9 cellular contexts compared by ENCODE assay signal in the genomic region with DNA sequence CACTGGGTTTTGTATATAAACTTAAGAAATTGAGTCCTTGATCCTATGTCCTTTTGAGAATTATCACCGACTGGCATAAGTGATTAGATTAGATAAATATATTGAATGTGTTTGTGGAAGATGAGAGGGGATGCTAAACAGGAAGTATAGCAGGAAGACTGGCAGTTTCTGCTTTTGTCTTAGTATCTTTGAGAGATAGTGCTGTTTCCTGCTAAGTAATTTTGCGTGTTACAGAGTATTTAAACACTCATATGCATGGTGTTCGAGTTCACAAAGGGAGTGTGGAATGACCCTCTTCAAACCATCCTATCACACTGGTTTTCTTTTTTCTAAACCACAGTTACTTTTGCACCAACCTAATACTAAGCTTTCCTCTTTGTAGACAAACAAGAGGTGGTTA.
DNase-seq lines count a peak whose midpoint lies in the region; ATAC-seq and TF ChIP-seq lines count a peak whose summit lies in the region.
"Had no signal": no experiment of that assay in that cellular context is flagged by ENCODE, and none has a peak within 500 bp of the region (broad histone marks: within the 10 kb centered on the region; RNA-seq: fewer than 3 reads in every experiment).

No MANE protein-coding gene starts in this region.

- no peak overlapping the region for H3K4me3 ChIP-seq in OCI-LY3 (ENCODE audit: low read length)
- peak overlapping the region; percentile 59 for H3K4me3 ChIP-seq in effector memory CD4-positive, alpha-beta T cell (ENCODE audit: insufficient read depth, low read depth, low read length, poor library complexity, severe bottlenecking)

- peak overlapping the region; percentile 82 for H3K4me3 Mint-ChIP-seq in activated T-cell treated with anti-CD3 and anti-CD28 coated beads, Interleukin-2, amount 50 U/mL, for 24 hours
- H3K4me3 Mint-ChIP-seq in stimulated activated naive B cell treated with anti-CD40 and anti-IgM and Interleukin-4, amounts not matched to agents 10 μg/mL and 1 μg/mL and 100 μg/mL, for 72 hours: peak overlapping the region; percentile 30 to 36

- no peaks in the 10 kb centered on the region for H3K27me3 ChIP-seq in OCI-LY3 (ENCODE audit: low read depth, low read length)
- no peaks in the 10 kb centered on the region for H3K27me3 ChIP-seq in effector memory CD4-positive, alpha-beta T cell (replicated peaks; ENCODE audit: control insufficient read depth, insufficient read depth, low read length, poor library complexity, severe bottlenecking)

- peak overlapping the region; percentile 91 for H3K9ac ChIP-seq in OCI-LY3 (ENCODE audit: low read length)

- no peaks in the 10 kb centered on the region for H4K20me1 ChIP-seq in OCI-LY3 (ENCODE audit: insufficient read depth, low read length)

- peaks cover 73% of the 10 kb centered on the region for H3K36me3 Mint-ChIP-seq in activated T-cell treated with anti-CD3 and anti-CD28 coated beads, Interleukin-2, amount 50 U/mL, for 24 hours (ENCODE audit: low read depth)
- H3K36me3 Mint-ChIP-seq in stimulated activated naive B cell treated with anti-CD40 and anti-IgM and Interleukin-4, amounts not matched to agents 10 μg/mL and 1 μg/mL and 100 μg/mL, for 72 hours: peaks cover 26 to 56% of the 10 kb centered on the region in 2 donors

- ATAC-seq in stimulated activated naive B cell treated with anti-CD40 and anti-IgM and Interleukin-4, amounts not matched to agents 10 μg/mL and 1 μg/mL and 100 μg/mL, for 72 hours (replicated peaks): no peak

- H3K27me3 Mint-ChIP-seq in activated T-cell treated with anti-CD3 and anti-CD28 coated beads, Interleukin-2, amount 50 U/mL, for 24 hours: no peaks in the 10 kb centered on the region
- no peaks in the 10 kb centered on the region for H3K27me3 Mint-ChIP-seq in stimulated activated naive B cell treated with anti-CD40 and anti-IgM and Interleukin-4, amounts not matched to agents 10 μg/mL and 1 μg/mL and 100 μg/mL, for 72 hours

- H3K9me3 ChIP-seq in OCI-LY3 (ENCODE audit: insufficient read depth, low read length): no peaks in the 10 kb centered on the region
- no peaks in the 10 kb centered on the region for H3K9me3 ChIP-seq in effector memory CD4-positive, alpha-beta T cell (ENCODE audit: control insufficient read depth, low read length)

- H3K4me1 Mint-ChIP-seq in activated T-cell treated with anti-CD3 and anti-CD28 coated beads, Interleukin-2, amount 50 U/mL, for 24 hours (ENCODE audit: low read depth): peaks cover 73% of the 10 kb centered on the region
- H3K4me1 Mint-ChIP-seq in stimulated activated naive B cell treated with anti-CD40 and anti-IgM and Interleukin-4, amounts not matched to agents 10 μg/mL and 1 μg/mL and 100 μg/mL, for 72 hours: peaks cover 33 to 61% of the 10 kb centered on the region in 2 donors

- DNase-seq in activated T-cell treated with anti-CD3 and anti-CD28 coated beads, Interleukin-2, amount 50 U/mL, for 24 hours: no peak
- DNase-seq in activated T-cell treated with anti-CD3 and anti-CD28 coated beads, Interleukin-2, amount 50 U/mL, for 1 hour: no peak
- DNase-seq in effector memory CD4-positive, alpha-beta T cell: no peak
- DNase-seq in stimulated activated naive B cell treated with anti-CD40 and anti-IgM and Interleukin-4, amounts not matched to agents 10 μg/mL and 1 μg/mL and 100 μg/mL, for 72 hours: no peak
- no peak for DNase-seq in DMS153 treated with DMSO at 0.1 percent for 48 hours (lab: John Stamatoyannopoulos, UW; ENCODE audit: unreplicated experiment)
- DNase-seq in superior temporal gyrus (ENCODE audit: extremely low spot score): no peak
- no peak for DNase-seq in GM03348 (ENCODE audit: low spot score)
- DNase-seq: H7 had no signal

- peak overlapping the region; percentile 90 for H3K4me2 ChIP-seq in OCI-LY3 (ENCODE audit: low read length)

- peaks cover 74% of the 10 kb centered on the region for H3K4me1 ChIP-seq in OCI-LY3 (ENCODE audit: low read length)
- peaks cover 46% of the 10 kb centered on the region for H3K4me1 ChIP-seq in effector memory CD4-positive, alpha-beta T cell (ENCODE audit: control insufficient read depth, insufficient read depth, low read length, poor library complexity, severe bottlenecking)

- no peaks in the 10 kb centered on the region for H3K9me3 Mint-ChIP-seq in activated T-cell treated with anti-CD3 and anti-CD28 coated beads, Interleukin-2, amount 50 U/mL, for 24 hours
- H3K9me3 Mint-ChIP-seq in stimulated activated naive B cell treated with anti-CD40 and anti-IgM and Interleukin-4, amounts not matched to agents 10 μg/mL and 1 μg/mL and 100 μg/mL, for 72 hours: no peaks in the 10 kb centered on the region

- no peak overlapping the region for H2AFZ ChIP-seq in OCI-LY3 (ENCODE audit: low read depth, low read length)

- H3K27ac Mint-ChIP-seq in activated T-cell treated with anti-CD3 and anti-CD28 coated beads, Interleukin-2, amount 50 U/mL, for 24 hours: peak overlapping the region; percentile 97
- H3K27ac Mint-ChIP-seq in stimulated activated naive B cell treated with anti-CD40 and anti-IgM and Interleukin-4, amounts not matched to agents 10 μg/mL and 1 μg/mL and 100 μg/mL, for 72 hours: peak overlapping the region; percentile 98

- TF ChIP-seq CTCF in OCI-LY3 (IDR thresholded peaks at IDR 0.05; ENCODE audit: low read depth, low read length): no peak

- peaks cover 24% of the 10 kb centered on the region for H3K36me3 ChIP-seq in OCI-LY3 (replicated peaks; ENCODE audit: low read depth, low read length)
- H3K36me3 ChIP-seq in effector memory CD4-positive, alpha-beta T cell (ENCODE audit: control insufficient read depth, insufficient read depth, low read length): peaks cover 19% of the 10 kb centered on the region

- peaks cover 19% of the 10 kb centered on the region for H3K79me2 ChIP-seq in OCI-LY3 (ENCODE audit: low read length)

- peak overlapping the region; percentile 96 for H3K27ac ChIP-seq in OCI-LY3 (ENCODE audit: low read length)
- peak overlapping the region; percentile 89 for H3K27ac ChIP-seq in effector memory CD4-positive, alpha-beta T cell (ENCODE audit: insufficient read depth, low read length, poor library complexity, severe bottlenecking)
